Comparison of ENCODE assay signal across 31 cellular contexts in the genomic region with DNA sequence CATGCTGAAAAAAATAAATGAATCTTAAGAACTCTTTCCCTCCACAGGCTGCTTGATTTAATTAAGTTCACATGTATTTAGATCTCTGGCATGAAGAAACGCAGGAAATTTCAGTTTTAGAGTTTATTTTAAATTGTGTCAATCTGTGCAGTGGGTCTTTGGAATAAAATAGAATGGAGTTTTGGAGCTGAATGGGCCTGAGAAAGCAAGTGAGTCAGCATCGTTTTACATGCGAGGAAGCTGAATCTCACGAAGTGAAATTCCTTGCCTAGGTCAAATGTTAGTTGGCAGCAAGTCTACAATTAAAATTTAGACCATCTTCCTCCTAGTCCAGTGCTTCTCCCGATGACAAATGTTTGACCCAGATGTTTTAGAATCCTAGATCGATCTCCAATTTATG. TPM values are rescaled to one million over a fixed set of nuclear protein-coding genes. Genes with fewer than 3 reads are reported as not detected.
DNase-seq lines count a peak whose midpoint lies in the region; ATAC-seq lines count a peak whose summit lies in the region.
"Had no signal": no experiment of that assay in that cellular context is flagged by ENCODE, and none has a peak within 500 bp of the region (broad histone marks: within the 10 kb centered on the region; RNA-seq: fewer than 3 reads in every experiment).

No MANE protein-coding gene starts in this region.

- no peaks in the 10 kb centered on the region for H3K36me3 Mint-ChIP-seq in stimulated activated naive B cell treated with anti-CD40 and anti-IgM and Interleukin-4, amounts not matched to agents 10 μg/mL and 1 μg/mL and 100 μg/mL, for 72 hours
- H3K36me3 Mint-ChIP-seq in activated naive CD4-positive, alpha-beta T cell treated with anti-CD3 and anti-CD28 coated beads, Interleukin-2, amount 50 U/mL, for 72 hours: no peaks in the 10 kb centered on the region
- H3K36me3 Mint-ChIP-seq: CD8-positive, alpha-beta memory T cell; stimulated activated memory B cell treated with anti-CD40 and anti-IgM and Interleukin-4, amounts not matched to agents 10 μg/mL and 1 μg/mL and 100 μg/mL, for 72 hours had no signal

- H3K27ac ChIP-seq in cingulate gyrus (ENCODE audit: low read depth, low read length): peak overlapping the region; percentile 92
- H3K27ac ChIP-seq: body of pancreas, right lobe of liver had no signal

- no peak overlapping the region for H3K4me3 Mint-ChIP-seq in stimulated activated naive B cell treated with anti-CD40 and anti-IgM and Interleukin-4, amounts not matched to agents 10 μg/mL and 1 μg/mL and 100 μg/mL, for 72 hours
- H3K4me3 Mint-ChIP-seq: activated naive CD8-positive, alpha-beta T cell treated with anti-CD3 and anti-CD28 coated beads, Interleukin-2, amount 50 U/mL, for 24 hours; activated T-cell treated with anti-CD3 and anti-CD28 coated beads, Interleukin-2, amount 50 U/mL, for 24 hours; CD8-positive, alpha-beta memory T cell; stimulated activated memory B cell treated with anti-CD40 and anti-IgM and Interleukin-4, amounts not matched to agents 10 μg/mL and 1 μg/mL and 100 μg/mL, for 72 hours had no signal

- H3K27me3 Mint-ChIP-seq in stimulated activated naive B cell treated with anti-CD40 and anti-IgM and Interleukin-4, amounts not matched to agents 10 μg/mL and 1 μg/mL and 100 μg/mL, for 72 hours: peaks cover 13 to 27% of the 10 kb centered on the region in 2 donors

- DNase-seq in AG08395 (ENCODE audit: low spot score) (peak; percentile 62), HT1080 (ENCODE audit: low read depth) (peak; percentile 5), medulla oblongata (ENCODE audit: extremely low spot score) (peak; percentile 45), NCI-H2196 (lab: John Stamatoyannopoulos, UW; ENCODE audit: unreplicated experiment) (no peak)
- DNase-seq in stimulated activated naive B cell treated with anti-CD40 and anti-IgM and Interleukin-4, amounts not matched to agents 10 μg/mL and 1 μg/mL and 100 μg/mL, for 72 hours: no peak
- DNase-seq in activated naive CD4-positive, alpha-beta T cell treated with anti-CD3 and anti-CD28 coated beads, Interleukin-2, amount 50 U/mL, for 72 hours (ENCODE audit: low spot score in 2 of 2): no peak
- DNase-seq: 8988T; activated CD4-positive, alpha-beta T cell treated with anti-CD3 and anti-CD28 coated beads for 48 hours; activated gamma-delta T cell; activated naive CD8-positive, alpha-beta T cell treated with anti-CD3 and anti-CD28 coated beads, Interleukin-2, amount 50 U/mL, for 24 hours; activated T-cell treated with anti-CD3 and anti-CD28 coated beads, Interleukin-2, amount 50 U/mL, for 24 hours; body of pancreas; CD8-positive, alpha-beta memory T cell; DMS 273 treated with DMSO at 0.1 percent for 48 hours; foreskin melanocyte; KBM-7; mesendoderm; NCI-H2081 treated with DMSO at 0.1 percent for 48 hours; NCI-H446; posterior cingulate gyrus; right lobe of liver; stimulated activated CD4-positive, alpha-beta T cell treated with anti-CD3 and anti-CD28 coated beads, Interleukin-12 subunit alpha, Interleukin-12 subunit beta, amount 100 ng/mL, for 4 hours; stimulated activated CD4-positive, alpha-beta T cell treated with anti-CD3 and anti-CD28 coated beads, Interleukin-4, amount 100 ng/mL, for 4 hours; T-helper 2 cell had no signal

- H3K4me1 Mint-ChIP-seq in stimulated activated naive B cell treated with anti-CD40 and anti-IgM and Interleukin-4, amounts not matched to agents 10 μg/mL and 1 μg/mL and 100 μg/mL, for 72 hours: peaks cover 11 to 17% of the 10 kb centered on the region in 2 donors

- no peaks in the 10 kb centered on the region for H3K9me3 Mint-ChIP-seq in stimulated activated naive B cell treated with anti-CD40 and anti-IgM and Interleukin-4, amounts not matched to agents 10 μg/mL and 1 μg/mL and 100 μg/mL, for 72 hours
- H3K9me3 Mint-ChIP-seq in activated naive CD4-positive, alpha-beta T cell treated with anti-CD3 and anti-CD28 coated beads, Interleukin-2, amount 50 U/mL, for 72 hours: no peaks in the 10 kb centered on the region
- H3K9me3 Mint-ChIP-seq: activated naive CD8-positive, alpha-beta T cell treated with anti-CD3 and anti-CD28 coated beads, Interleukin-2, amount 50 U/mL, for 24 hours; activated T-cell treated with anti-CD3 and anti-CD28 coated beads, Interleukin-2, amount 50 U/mL, for 24 hours; CD8-positive, alpha-beta memory T cell; stimulated activated memory B cell treated with anti-CD40 and anti-IgM and Interleukin-4, amounts not matched to agents 10 μg/mL and 1 μg/mL and 100 μg/mL, for 72 hours had no signal

- no peak overlapping the region for H3K27ac Mint-ChIP-seq in stimulated activated naive B cell treated with anti-CD40 and anti-IgM and Interleukin-4, amounts not matched to agents 10 μg/mL and 1 μg/mL and 100 μg/mL, for 72 hours
- no peak overlapping the region for H3K27ac Mint-ChIP-seq in activated naive CD4-positive, alpha-beta T cell treated with anti-CD3 and anti-CD28 coated beads, Interleukin-2, amount 50 U/mL, for 72 hours
- H3K27ac Mint-ChIP-seq: activated naive CD8-positive, alpha-beta T cell treated with anti-CD3 and anti-CD28 coated beads, Interleukin-2, amount 50 U/mL, for 24 hours; activated T-cell treated with anti-CD3 and anti-CD28 coated beads, Interleukin-2, amount 50 U/mL, for 24 hours; CD8-positive, alpha-beta memory T cell; stimulated activated memory B cell treated with anti-CD40 and anti-IgM and Interleukin-4, amounts not matched to agents 10 μg/mL and 1 μg/mL and 100 μg/mL, for 72 hours had no signal

- ATAC-seq in stimulated activated naive B cell treated with anti-CD40 and anti-IgM and Interleukin-4, amounts not matched to agents 10 μg/mL and 1 μg/mL and 100 μg/mL, for 72 hours (replicated peaks): no peak
- no peak for ATAC-seq in HG02588 (IDR thresholded peaks at IDR 0.05; ENCODE audit: unreplicated experiment)
- ATAC-seq in activated naive CD4-positive, alpha-beta T cell treated with anti-CD3 and anti-CD28 coated beads, Interleukin-2, amount 50 U/mL, for 72 hours: no peak
- ATAC-seq: activated naive CD8-positive, alpha-beta T cell treated with anti-CD3 and anti-CD28 coated beads, Interleukin-2, amount 50 U/mL, for 24 hours; body of pancreas; HCT116; left lobe of liver; SK-N-SH treated with all-trans-retinoic acid at 6 μM for 48 hours; stimulated activated memory B cell treated with anti-CD40 and anti-IgM and Interleukin-4, amounts not matched to agents 10 μg/mL and 1 μg/mL and 100 μg/mL, for 72 hours had no signal

RNA-seq across cellular contexts. Expression of gene MAP7, which starts 22.4 kb away (rescaled TPM):
- 1.7 and 2.1 TPM in 2 replicates for total RNA-seq in HT1080 (2014; rRNA removed; shearing (Covaris generic))
- polyA plus RNA-seq in HT1080 (2015; cell fraction: cytosol; rRNA removed): 1.3 and 1.6 TPM in 2 replicates
- polyA plus RNA-seq in HT1080 (2015; cell fraction: nucleus; rRNA removed): 2.0 and 2.2 TPM in 2 replicates
- 1 to 10 TPM; 1.3 to 2.7 TPM for total RNA-seq in activated naive CD4-positive, alpha-beta T cell treated with anti-CD3 and anti-CD28 coated beads, Interleukin-2, amount 50 U/mL, for 72 hours
- total RNA-seq: OCI-LY7 had no signal

Comparison
In these comparisons a context has a peak if more than half of its experiments do, and no peak if none do; other contexts are left out.
1. DNase-seq: peak in AG08395 (single experiment), HT1080 (single experiment) and medulla oblongata (single experiment); none in stimulated activated naive B cell treated with anti-CD40 and anti-IgM and Interleukin-4, amounts not matched to agents 10 μg/mL and 1 μg/mL and 100 μg/mL, for 72 hours (single experiment), NCI-H2196 (single experiment) and activated naive CD4-positive, alpha-beta T cell treated with anti-CD3 and anti-CD28 coated beads, Interleukin-2, amount 50 U/mL, for 72 hours (0 of 2).